In genomic region chr19:33194884-33195710, GRCh38 we compare ENCODE assay signal across 1 cellular context.
TF ChIP-seq lines count a peak whose summit lies in the region.

No MANE protein-coding gene starts in this region.

TF ChIP-seq in IMR-90, 13 proteins besides CTCF, POLR2A, EP300 and RAD21:
- TF ChIP-seq RFX5 (IDR thresholded peaks at IDR 0.05; ENCODE audit: low read depth, low read length) (no peak), MAZ (IDR thresholded peaks at IDR 0.05; ENCODE audit: borderline replicate concordance, low read depth, low read length) (no peak), CHD1 (IDR thresholded peaks at IDR 0.05; ENCODE audit: low read depth, low read length) (no peak), FOS (IDR thresholded peaks at IDR 0.05; ENCODE audit: low read depth, low read length) (no peak), MAFK (IDR thresholded peaks at IDR 0.05; ENCODE audit: low read depth, low read length) (no peak), USF2 (IDR thresholded peaks at IDR 0.05; ENCODE audit: low read depth, low read length) (no peak), BHLHE40 (IDR thresholded peaks at IDR 0.05; ENCODE audit: low read depth, low read length) (no peak), MXI1 (IDR thresholded peaks at IDR 0.05; ENCODE audit: borderline replicate concordance, low read depth, low read length) (no peak), SMC3 (IDR thresholded peaks at IDR 0.05; ENCODE audit: low read depth, low read length) (no peak), CEBPB (IDR thresholded peaks at IDR 0.05; ENCODE audit: low read depth, low read length) (no peak), NFE2L2 (IDR thresholded peaks at IDR 0.05; ENCODE audit: low read depth, low read length) (no peak), RCOR1 (IDR thresholded peaks at IDR 0.05; ENCODE audit: insufficient replicate concordance, low read length) (no peak)
- TF ChIP-seq, protein P1, sequence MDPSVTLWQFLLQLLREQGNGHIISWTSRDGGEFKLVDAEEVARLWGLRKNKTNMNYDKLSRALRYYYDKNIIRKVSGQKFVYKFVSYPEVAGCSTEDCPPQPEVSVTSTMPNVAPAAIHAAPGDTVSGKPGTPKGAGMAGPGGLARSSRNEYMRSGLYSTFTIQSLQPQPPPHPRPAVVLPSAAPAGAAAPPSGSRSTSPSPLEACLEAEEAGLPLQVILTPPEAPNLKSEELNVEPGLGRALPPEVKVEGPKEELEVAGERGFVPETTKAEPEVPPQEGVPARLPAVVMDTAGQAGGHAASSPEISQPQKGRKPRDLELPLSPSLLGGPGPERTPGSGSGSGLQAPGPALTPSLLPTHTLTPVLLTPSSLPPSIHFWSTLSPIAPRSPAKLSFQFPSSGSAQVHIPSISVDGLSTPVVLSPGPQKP (IDR thresholded peaks at IDR 0.05; ENCODE audit: borderline replicate concordance, low read depth, low read length): no peak
TF ChIP-seq in IMR-90: peak in this region for 0.
